9 cellular contexts compared by ENCODE assay signal in the genomic region with DNA sequence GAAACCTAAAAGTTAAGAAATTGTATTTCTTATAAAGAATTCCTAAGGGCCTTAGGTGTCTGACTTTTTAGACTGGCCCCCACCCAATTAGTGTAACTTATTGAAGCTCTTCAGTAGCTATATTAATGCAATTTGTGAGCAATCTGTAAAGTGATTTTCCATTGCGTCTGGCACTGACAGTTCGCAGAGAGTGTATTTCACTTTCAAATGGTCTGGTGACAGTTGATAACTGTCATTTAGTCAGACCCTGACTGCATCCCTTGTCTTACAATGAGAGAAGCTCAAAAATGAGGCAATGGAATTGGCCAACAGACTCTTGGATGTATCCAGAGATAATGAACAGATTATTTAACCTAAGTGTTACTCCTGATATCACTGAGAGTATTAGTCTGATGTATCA.
"Had no signal": no experiment of that assay in that cellular context is flagged by ENCODE, and none has a peak within 500 bp of the region (broad histone marks: within the 10 kb centered on the region; RNA-seq: fewer than 3 reads in every experiment).

No MANE protein-coding gene starts in this region.

- H3K9ac ChIP-seq: GM23248 had no signal

- H3K4me1 ChIP-seq: HAP-1 had no signal

- ATAC-seq: GM23338, HCT116 had no signal

- DNase-seq: GM23248, GOT3, H7, H9, HCEC 1CT, HFFc6 had no signal

- H3K36me3 ChIP-seq: HAP-1 had no signal

- H3K27ac ChIP-seq: GM23248 had no signal

- H3K4me2 ChIP-seq: GM23338 had no signal

- H3K4me3 ChIP-seq: GM23248, GM23338, HAP-1 had no signal

- H2AFZ ChIP-seq: GM23248, GM23338 had no signal

- H3K9me3 ChIP-seq: HAP-1 had no signal
